11 cellular contexts compared by ENCODE assay signal in the genomic region with DNA sequence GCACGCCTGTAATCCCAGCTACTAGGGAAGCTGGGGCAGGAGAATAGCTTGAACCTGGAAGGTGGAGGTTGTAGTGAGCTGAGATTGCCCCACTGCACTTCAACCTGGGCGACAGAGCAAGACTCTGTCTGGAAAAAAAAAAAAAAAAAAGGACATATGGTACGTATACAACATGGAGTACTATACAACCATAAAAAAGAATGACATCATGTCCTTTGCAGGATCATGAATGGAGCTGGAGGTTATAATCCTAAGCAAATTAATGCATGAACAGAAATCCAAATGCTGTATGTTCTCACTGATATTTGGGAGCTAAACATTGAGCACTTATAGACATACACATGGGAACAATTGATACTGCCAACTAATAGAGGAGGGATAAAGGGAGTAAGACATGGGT.
"Had no signal": no experiment of that assay in that cellular context is flagged by ENCODE, and none has a peak within 500 bp of the region (broad histone marks: within the 10 kb centered on the region; RNA-seq: fewer than 3 reads in every experiment).

No MANE protein-coding gene starts in this region.

- ATAC-seq: GM23338, HCT116 had no signal

- H3K9ac ChIP-seq: GM23248 had no signal

- H3K9me3 ChIP-seq: HAP-1 had no signal

- H3K27ac ChIP-seq: GM23248 had no signal

- H3K4me3 ChIP-seq: GM23248, GM23338, HAP-1 had no signal

- H3K4me2 ChIP-seq: GM23338 had no signal

- H3K36me3 ChIP-seq: HAP-1 had no signal

- H2AFZ ChIP-seq: GM23248, GM23338 had no signal

- DNase-seq: GM23248, GOT3, H7, H9, HCEC 1CT, HFFc6 had no signal

- FAIRE-seq: H1, H54 had no signal
